Comparison of ENCODE assay signal across 19 cellular contexts in the genomic region with DNA sequence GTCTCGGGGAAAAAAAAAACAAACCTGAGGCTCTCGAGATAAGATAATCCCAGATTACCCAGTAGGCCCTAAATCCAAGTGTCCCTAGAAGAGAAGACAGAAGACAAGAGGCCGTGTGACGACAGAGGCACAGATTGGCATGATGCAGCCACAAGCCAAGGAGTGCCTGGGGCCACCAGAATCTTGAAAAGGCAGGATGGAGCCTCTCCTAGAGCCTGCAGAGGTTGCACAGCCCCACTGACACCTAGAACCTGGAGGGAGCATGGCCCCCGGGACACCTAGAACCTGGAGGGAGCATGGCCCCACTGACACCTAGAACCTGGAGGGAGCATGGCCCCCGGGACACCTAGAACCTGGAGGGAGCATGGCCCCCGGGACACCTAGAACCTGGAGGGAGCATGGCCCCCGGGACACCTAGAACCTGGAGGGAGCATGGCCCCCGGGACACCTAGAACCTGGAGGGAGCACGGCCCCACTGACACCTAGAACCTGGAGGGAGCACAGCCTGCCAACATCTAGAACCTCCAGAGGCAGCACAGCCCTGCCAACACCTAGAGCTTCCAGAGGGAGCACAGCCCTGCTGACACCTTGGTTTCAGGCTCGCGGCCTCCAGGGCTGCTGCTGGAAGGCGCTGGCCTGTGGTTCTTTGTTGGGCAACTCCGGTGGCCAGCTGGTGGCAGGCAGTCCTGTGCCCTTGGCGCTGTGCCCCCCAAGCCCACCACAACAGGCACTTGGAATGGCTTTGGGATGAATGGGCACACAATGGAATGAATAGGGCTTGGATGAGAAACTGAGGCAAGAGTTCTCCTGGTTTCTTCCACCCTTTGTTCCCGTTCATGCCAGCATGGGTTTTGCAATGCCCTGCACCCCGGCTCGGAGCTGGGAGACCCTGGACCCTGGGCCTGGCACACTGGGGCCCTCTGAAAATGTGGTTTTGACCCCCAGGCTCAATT. TPM values are rescaled to one million over a fixed set of nuclear protein-coding genes. Genes with fewer than 3 reads are reported as not detected.
A peak's percentile ranks its signal among the peaks of the same experiment; 100 is the strongest.
DNase-seq lines count a peak whose midpoint lies in the region; FAIRE-seq and TF ChIP-seq lines count a peak whose summit lies in the region.
"Had no signal": no experiment of that assay in that cellular context is flagged by ENCODE, and none has a peak within 500 bp of the region (broad histone marks: within the 10 kb centered on the region; RNA-seq: fewer than 3 reads in every experiment).

No MANE protein-coding gene starts in this region.

- no peak overlapping the region for H3K4me2 ChIP-seq in H1 (ENCODE audit: insufficient read depth in 1 of 2, low read depth in 2 of 2, low read length in 2 of 2)
- H3K4me2 ChIP-seq in neuronal stem cell (ENCODE audit: insufficient read depth, low read length, poor library complexity, severe bottlenecking), result no peak overlapping the region

- TF ChIP-seq CTCF in HEK293 (tag by site-specific recombination; IDR thresholded peaks at IDR 0.05) (no peak), H1 (IDR thresholded peaks at IDR 0.05; ENCODE audit: control extremely low read depth in 1 of 3, insufficient read depth in 1 of 3, low read depth in 1 of 3, low read length in 3 of 3) (no peak)

- 0 out of 2 replicates have a peak, but pooled peaks cover 3% of the 10 kb centered on the region for H3K23me2 ChIP-seq in H1 (ENCODE audit: low read depth, low read length)

- H3K4me1 ChIP-seq in HEK293 (ENCODE audit: control insufficient read depth, insufficient read depth, low read length) (no peaks in the 10 kb centered on the region), H1 (replicated peaks in 1 of 4; ENCODE audit: control insufficient read depth in 3 of 4, insufficient read depth in 4 of 4, low read length in 3 of 4) (peaks cover 11 to 33% (median 27%) of the 10 kb centered on the region in 4 experiments), neuronal stem cell (ENCODE audit: control insufficient read depth in 2 of 2, insufficient read depth in 1 of 2, low read depth in 1 of 2, low read length in 2 of 2) (peaks cover 24 to 44% of the 10 kb centered on the region in 2 donors)

- POLR2A ChIA-PET in HEK293 (lab: Yijun Ruan, JAX) (no interaction called here), H1 (lab: Charles Lee; ENCODE audit: partially characterized antibody) (no interaction called here)

- H2AK5ac ChIP-seq in H1 (ENCODE audit: low read depth, low read length), result no peak overlapping the region
- H2AK5ac ChIP-seq in neuronal stem cell (ENCODE audit: low read depth, low read length), result no peak overlapping the region

- no peak for TF ChIP-seq EP300 in H1 (IDR thresholded peaks at IDR 0.05; ENCODE audit: borderline replicate concordance in 1 of 2, low read depth in 2 of 2, low read length in 2 of 2)

- H3K27ac ChIP-seq in HEK293 (ENCODE audit: extremely low read depth, low read depth, low read length) (no peak overlapping the region), H1 (ENCODE audit: low read depth, low read length) (no peak overlapping the region), neuronal stem cell (replicated peaks; ENCODE audit: low read length) (no peak overlapping the region)
- H3K27ac ChIP-seq: SJCRH30 had no signal

- no peak for FAIRE-seq in H1 (lab: Jason Lieb, UNC)

- H2BK120ac ChIP-seq in H1 (replicated peaks; ENCODE audit: low read depth, low read length) (no peak overlapping the region), neuronal stem cell (ENCODE audit: low read depth, low read length) (no peak overlapping the region)

- H2BK15ac ChIP-seq in H1 (ENCODE audit: low read length) (no peak overlapping the region), neuronal stem cell (ENCODE audit: low read length) (no peak overlapping the region)

- H3K4ac ChIP-seq in H1 (replicated peaks; ENCODE audit: insufficient read length, low read depth, low read length) (no peak overlapping the region), neuronal stem cell (ENCODE audit: low read length) (no peak overlapping the region)

- TF ChIP-seq RAD21 in H1 (IDR thresholded peaks at IDR 0.05 in 1 of 2, conservative IDR thresholded peaks at IDR 0.05 in 1 of 2; ENCODE audit: low read depth in 2 of 2, low read length in 2 of 2), result no peak

- H2BK5ac ChIP-seq in H1 (ENCODE audit: low read depth, low read length) (no peak overlapping the region), neuronal stem cell (ENCODE audit: low read length) (peak overlapping the region; percentile 59)

- TF ChIP-seq POLR2A in H1 (IDR thresholded peaks at IDR 0.05; ENCODE audit: control extremely low read depth in 1 of 2, low read depth in 2 of 2, low read length in 2 of 2), result no peak

- peak; percentile 35 for DNase-seq in NCI-H82 (lab: John Stamatoyannopoulos, UW)
- DNase-seq in NCI-H82 treated with DMSO at 0.1 percent for 48 hours (lab: John Stamatoyannopoulos, UW; ENCODE audit: unreplicated experiment), result no peak
- DNase-seq in H1 (ENCODE audit: low read depth in 1 of 2, low spot score in 2 of 2), result no peak
- no peak for DNase-seq in neuronal stem cell (ENCODE audit: low spot score)
- no peak for DNase-seq in effector CD8-positive, alpha-beta T cell (lab: John Stamatoyannopoulos, UW)
- DNase-seq in nucleus accumbens (lab: John Stamatoyannopoulos, UW), result no peak
- DNase-seq in stimulated activated naive CD4-positive, alpha-beta T cell (lab: John Stamatoyannopoulos, UW), result no peak
- DNase-seq: 8988T, C1 segment of cervical spinal cord, DND-41, GF-D8, H9, IMR-90, NCI-H187 treated with DMSO at 0.1 percent for 48 hours, NCI-H345, NCI-H526, OCI-M1, SJCRH30 had no signal

- 84% methylated on average over 17 of the region's 18 CpGs; no CpG with 5 or more reads in 1 of the 2 experiments for WGBS in H1 (ENCODE audit: extremely low coverage in 1 of 2, insufficient coverage in 1 of 2, insufficient read length in 1 of 2, insufficient replicate concordance in 2 of 2, low coverage in 1 of 2, low lambda C conversion rate in 2 of 2, missing lambda C conversion rate in 1 of 2), 2 experiments
- no CpG with 5 or more reads among the region's 18 CpGs for WGBS in neuronal stem cell (ENCODE audit: extremely low coverage in 2 of 2, insufficient read length in 2 of 2, insufficient replicate concordance in 1 of 2), 2 donors

- H3K23ac ChIP-seq in H1 (ENCODE audit: insufficient read length) (no peak overlapping the region), neuronal stem cell (ENCODE audit: low read depth, low read length, poor library complexity) (peak overlapping the region; percentile 52)

- H3K18ac ChIP-seq in H1 (ENCODE audit: extremely low read depth, low read length) (no peak overlapping the region), neuronal stem cell (ENCODE audit: low read length) (peak overlapping the region; percentile 45)

- CTCF ChIA-PET in HEK293 (lab: Yijun Ruan, JAX), result no interaction called here
- CTCF ChIA-PET in H1 (lab: Charles Lee; ENCODE audit: partially characterized antibody), result interaction anchor here (0.9 to 1.2 kb wide), 2 partner anchors 41 to 42 kb away, joined by 3 read pairs; no protein-coding TSS in a partner anchor

- H2AFZ ChIP-seq in H1 (ENCODE audit: low read length) (no peak overlapping the region), neuronal stem cell (ENCODE audit: low read length) (no peak overlapping the region)

- H4K91ac ChIP-seq in H1 (replicated peaks; ENCODE audit: insufficient read length, low read length) (no peak overlapping the region), neuronal stem cell (ENCODE audit: low read depth, low read length, poor library complexity) (no peak overlapping the region)

- peaks cover 14 to 18% of the 10 kb centered on the region in 2 experiments for H4K20me1 ChIP-seq in H1 (replicated peaks in 1 of 2; ENCODE audit: control insufficient read depth in 1 of 2, insufficient read depth in 2 of 2, low read length in 2 of 2)

- H3K9ac ChIP-seq in H1 (replicated peaks in 1 of 4; ENCODE audit: extremely low read depth in 1 of 4, low read depth in 3 of 4, low read length in 3 of 4) (no peak overlapping the region; a peak in 1 of 7 replicates), neuronal stem cell (ENCODE audit: low read depth, low read length, poor library complexity) (no peak overlapping the region)

- H3K56ac ChIP-seq in H1 (replicated peaks; ENCODE audit: insufficient read length, low read depth, low read length), result no peak overlapping the region

- H4K5ac ChIP-seq in H1 (ENCODE audit: insufficient read length, low read depth, low read length), result no peak overlapping the region

- H3K79me2 ChIP-seq in H1 (ENCODE audit: control insufficient read depth in 1 of 2, insufficient read depth in 2 of 2, low read length in 2 of 2), result peaks cover 0 to 67% of the 10 kb centered on the region in 2 experiments; a peak in 2 of 4 replicates

- no peak overlapping the region for H2BK20ac ChIP-seq in H1 (ENCODE audit: low read length)

- no peaks in the 10 kb centered on the region for H3K27me3 ChIP-seq in H1 (replicated peaks in 1 of 4; ENCODE audit: control insufficient read depth in 3 of 4, extremely low read depth in 1 of 4, insufficient read depth in 3 of 4, low read length in 3 of 4)
- H3K27me3 ChIP-seq in neuronal stem cell (ENCODE audit: control insufficient read depth in 3 of 3, insufficient read depth in 3 of 3, low read depth in 1 of 3, low read length in 3 of 3), result no peaks in the 10 kb centered on the region
- H3K27me3 ChIP-seq: SJCRH30 had no signal

- H4K8ac ChIP-seq in H1 (ENCODE audit: extremely low read depth, insufficient read depth, low read length) (peak overlapping the region; percentile 57; the same call in 1 of the 2 replicates), neuronal stem cell (ENCODE audit: low read depth, low read length) (no peak overlapping the region)

- H3K9me3 ChIP-seq in HEK293 (ENCODE audit: control insufficient read depth, insufficient read depth, low read depth, low read length) (no peaks in the 10 kb centered on the region), H1 (ENCODE audit: insufficient read depth in 2 of 2, low read depth in 1 of 2, low read length in 1 of 2) (no peaks in the 10 kb centered on the region), neuronal stem cell (replicated peaks in 1 of 2; ENCODE audit: control insufficient read depth in 2 of 2, insufficient read depth in 1 of 2, low read depth in 1 of 2, low read length in 2 of 2) (no peaks in the 10 kb centered on the region)
- H3K9me3 ChIP-seq: SJCRH30 had no signal

- H2BK12ac ChIP-seq in H1 (ENCODE audit: low read depth, low read length) (no peak overlapping the region), neuronal stem cell (ENCODE audit: low read length) (peak overlapping the region; percentile 19)

- H3K36me3 ChIP-seq in HEK293 (ENCODE audit: control insufficient read depth in 2 of 2, insufficient read depth in 1 of 2, low read length in 2 of 2) (no peaks in the 10 kb centered on the region), H1 (ENCODE audit: control insufficient read depth in 2 of 4, insufficient read depth in 4 of 4, low read length in 3 of 4) (no peaks in the 10 kb centered on the region), neuronal stem cell (replicated peaks in 1 of 2; ENCODE audit: control insufficient read depth in 2 of 2, insufficient read depth in 2 of 2, low read length in 2 of 2) (peaks cover 0 to 19% of the 10 kb centered on the region in 2 donors)

- H3K14ac ChIP-seq in H1 (ENCODE audit: insufficient read length) (no peak overlapping the region), neuronal stem cell (ENCODE audit: low read length) (peak overlapping the region; percentile 67)

- H3K4me3 ChIP-seq in HEK293 (ENCODE audit: low read depth, low read length) (no peak overlapping the region), H1 (ENCODE audit: extremely low read depth in 1 of 4, insufficient read depth in 2 of 4, low read depth in 3 of 4, low read length in 4 of 4) (no peak overlapping the region), neuronal stem cell (ENCODE audit: low read length in 2 of 2) (no peak overlapping the region)
- H3K4me3 ChIP-seq: SJCRH30 had no signal

- peaks cover 14% of the 10 kb centered on the region; the same call in 1 of the 2 replicates for H3K79me1 ChIP-seq in H1 (ENCODE audit: low read depth, low read length)
- H3K79me1 ChIP-seq in neuronal stem cell (ENCODE audit: low read depth, low read length), result peaks cover 18% of the 10 kb centered on the region

RNA-seq across cellular contexts. Expression of gene VAV2, which starts 39.2 kb away (rescaled TPM):
- 34.6 and 37.6 TPM in 2 replicates for total RNA-seq in H1 (2021; fragmentation: NEBNext Ultra II Directional; extraction: Animal tissue kit (Norgen Biotek cat#: 25700))
- polyA plus RNA-seq in H1 (2011; rRNA removed), result 13.6 and 17.6 TPM in 2 replicates
- polyA plus RNA-seq in H1 (2011; cell fraction: cytosol; rRNA removed), result 20.6 TPM
- 40.6 TPM for polyA plus RNA-seq in H1 (2011; cell fraction: nucleus; rRNA removed)
- polyA plus RNA-seq in H1 (2012, experiment 1 of 2), result 20.5 to 32.6 TPM (median 30.1 TPM) in 4 replicates
- polyA plus RNA-seq in H1 (2012, experiment 2 of 2), result 11.5 TPM
- 15.7 TPM for polyA plus RNA-seq in H1 (2013, experiment 1 of 2)
- 15.9 TPM for polyA plus RNA-seq in H1 (2013, experiment 2 of 2)
- polyA minus RNA-seq in H1 (2011; rRNA and poly(A)+ RNA removed), result 28.1 and 28.9 TPM in 2 replicates
- polyA minus RNA-seq in H1 (2011; cell fraction: cytosol; rRNA and poly(A)+ RNA removed), result 19.7 TPM
- polyA minus RNA-seq in H1 (2011; cell fraction: nucleus; rRNA and poly(A)+ RNA removed), result 22.4 TPM
- polyA plus RNA-seq in neuronal stem cell (2013, experiment 1 of 2), result 18.5 TPM
- 18.8 TPM for polyA plus RNA-seq in neuronal stem cell (2013, experiment 2 of 2)
